In the genomic region with DNA sequence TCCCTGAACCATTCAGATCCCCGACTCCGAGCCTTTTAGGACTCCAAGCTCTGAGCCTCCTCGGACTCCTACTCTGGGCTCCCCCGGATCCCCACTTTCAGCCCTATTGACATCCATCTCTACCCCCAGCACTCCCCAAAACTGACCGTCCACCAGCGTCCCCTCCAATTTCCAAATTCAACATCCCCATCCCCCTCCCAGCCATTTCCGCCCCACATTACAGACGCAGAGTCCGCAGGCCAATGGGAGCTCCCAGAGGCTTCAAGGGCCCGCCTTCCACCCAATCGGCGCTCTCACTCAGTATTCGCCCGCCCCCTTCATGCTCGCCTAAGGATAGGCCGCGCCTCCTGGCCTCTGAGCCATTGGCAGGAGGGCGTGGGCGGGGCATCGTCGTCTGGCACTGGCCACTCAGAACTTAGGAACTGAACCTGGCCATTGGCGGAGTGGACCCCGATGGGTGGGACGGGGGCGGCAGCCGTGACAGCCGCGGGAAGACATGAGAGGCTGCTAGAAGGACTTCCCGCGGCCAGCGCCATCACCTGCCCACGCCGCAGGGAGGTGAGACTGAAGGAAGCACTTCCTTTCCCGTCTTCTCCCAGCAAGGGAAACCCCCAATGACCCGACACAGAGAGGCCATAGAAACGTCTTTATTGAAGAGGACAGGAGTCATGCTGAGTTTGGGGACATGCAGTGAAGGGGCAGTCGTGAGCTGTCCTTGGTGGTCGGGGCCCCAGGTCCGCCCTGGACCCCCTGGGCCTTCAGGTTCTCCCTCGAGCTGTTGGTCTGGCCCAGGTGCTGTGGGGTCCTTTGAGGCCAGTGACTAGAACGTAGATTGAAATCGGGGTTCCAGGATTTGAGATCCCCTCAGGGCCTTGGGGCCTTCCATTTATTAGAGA, we compare ENCODE assay signal across 8 cellular contexts.
DNase-seq lines count a peak whose midpoint lies in the region; ATAC-seq lines count a peak whose summit lies in the region.

ALKBH6 (minus strand) TSS at position 185 of the 896 bp plus-strand sequence. CDS start 816 bp downstream, outside the sequence.

- peaks cover 7% of the 10 kb centered on the region for H3K36me3 Mint-ChIP-seq in central memory CD8-positive, alpha-beta T cell (ENCODE audit: insufficient read depth)

- H3K27ac Mint-ChIP-seq in central memory CD8-positive, alpha-beta T cell (ENCODE audit: low read depth), result peak within 1 kb of the TSS; percentile 95

- H3K4me1 Mint-ChIP-seq in central memory CD8-positive, alpha-beta T cell, result peaks cover 45% of the 10 kb centered on the region

- peak within 1 kb of the TSS; percentile 93 for H3K4me3 Mint-ChIP-seq in central memory CD8-positive, alpha-beta T cell

- ATAC-seq in GM19023 (IDR thresholded peaks at IDR 0.05; ENCODE audit: unreplicated experiment), result peak; percentile 98
- peak; percentile 97 for ATAC-seq in HG03280 (IDR thresholded peaks at IDR 0.05; ENCODE audit: unreplicated experiment)
- peak; percentile 99 for ATAC-seq in central memory CD8-positive, alpha-beta T cell (replicated peaks; ENCODE audit: extremely low read depth, poor library complexity, severe bottlenecking)

- no peaks in the 10 kb centered on the region for H3K9me3 Mint-ChIP-seq in central memory CD8-positive, alpha-beta T cell

- DNase-seq in AG08396 (ENCODE audit: low spot score) (peak; percentile 98), NCI-H345 treated with DMSO at 0.1 percent for 48 hours (lab: John Stamatoyannopoulos, UW; ENCODE audit: unreplicated experiment) (peak; percentile 100), iris pigment epithelial cell (ENCODE audit: low read depth) (peak; percentile 99)
- peak; percentile 97 to 99 (median 98) for DNase-seq in activated CD4-positive, CD25-positive, alpha-beta regulatory T cell (lab: John Stamatoyannopoulos, UW)
- DNase-seq in central memory CD8-positive, alpha-beta T cell (ENCODE audit: low spot score in 2 of 2), result peak; percentile 96 to 99
- peak; percentile 98 to 100 for DNase-seq in stimulated activated CD4-positive, alpha-beta T cell treated with anti-CD3 and anti-CD28 coated beads, Interleukin-12 subunit alpha, Interleukin-12 subunit beta, amount 100 ng/mL, for 24 hours (ENCODE audit: low read depth in 2 of 2)

- H3K27me3 Mint-ChIP-seq in central memory CD8-positive, alpha-beta T cell, result no peaks in the 10 kb centered on the region

Comparison
In these comparisons a context has a peak if more than half of its experiments do, and no peak if none do; other contexts are left out.
1. Peak in every context shown above with its lines: DNase-seq and ATAC-seq.